In the genomic region with DNA sequence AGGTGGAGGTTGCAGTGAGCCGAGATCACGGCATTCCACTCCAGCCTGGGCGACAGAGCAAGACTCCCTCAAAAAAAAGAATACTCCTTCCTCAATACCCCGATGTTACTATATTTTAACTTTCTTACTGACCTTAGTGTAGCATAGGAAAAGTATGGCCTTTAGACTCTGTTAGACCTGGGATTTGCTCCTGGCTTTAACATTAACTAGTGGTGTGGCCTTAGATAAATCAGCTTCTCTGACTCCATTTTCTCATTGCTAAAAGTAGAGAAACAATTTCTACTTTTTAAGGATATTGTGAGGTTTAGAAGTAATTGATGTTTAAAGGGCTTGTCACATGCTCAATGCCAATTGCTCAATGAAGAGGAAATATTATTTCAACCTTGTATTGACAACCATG, we compare ENCODE assay signal across 26 cellular contexts. TPM values are rescaled to one million over a fixed set of nuclear protein-coding genes. Genes with fewer than 3 reads are reported as not detected.
"Had no signal": no experiment of that assay in that cellular context is flagged by ENCODE, and none has a peak within 500 bp of the region (broad histone marks: within the 10 kb centered on the region; RNA-seq: fewer than 3 reads in every experiment).

No MANE protein-coding gene starts in this region.

- H3K36me3 ChIP-seq: SJSA1 had no signal

- DNase-seq: KBM-7, MV-4-11, NCI-H1048, NCI-H1105, NCI-H1417, NCI-H1436 treated with DMSO at 0.1 percent for 48 hours, NCI-H1694, NCI-H1930, NCI-H2081, NCI-H2107, NCI-H2227 treated with DMSO at 0.1 percent for 48 hours, NCI-H524, NCI-H526 treated with DMSO at 0.1 percent for 48 hours, NCI-H748 treated with DMSO at 0.1 percent for 48 hours, Right ventricle myocardium superior, RPMI8226, SIG-M5, SK-N-SH, SW 1271 had no signal

- H3K27me3 ChIP-seq: SJSA1 had no signal

- H3K27ac ChIP-seq: HL-60, SJSA1 had no signal

- H3K9me2 ChIP-seq: SK-N-SH had no signal

- H3K4me1 ChIP-seq: SJSA1 had no signal

- H3K9me3 ChIP-seq: SJSA1, SK-N-SH had no signal

- H3K4me3 ChIP-seq: SJSA1 had no signal

- H3K4me2 ChIP-seq: SK-N-SH had no signal

- FAIRE-seq: HTR-8/SVneo, RCC 7860 had no signal

- H3K9ac ChIP-seq: SK-N-SH had no signal

RNA-seq across cellular contexts. Expression of gene TMEM207, which starts 56.6 kb away (rescaled TPM):
- total RNA-seq: LHCN-M2, MCF 10A, NCI-H460, Right ventricle myocardium superior, SJSA1 had no signal
- polyA plus RNA-seq: SK-N-SH had no signal
